Comparison of ENCODE assay signal across 14 cellular contexts in the genomic region with DNA sequence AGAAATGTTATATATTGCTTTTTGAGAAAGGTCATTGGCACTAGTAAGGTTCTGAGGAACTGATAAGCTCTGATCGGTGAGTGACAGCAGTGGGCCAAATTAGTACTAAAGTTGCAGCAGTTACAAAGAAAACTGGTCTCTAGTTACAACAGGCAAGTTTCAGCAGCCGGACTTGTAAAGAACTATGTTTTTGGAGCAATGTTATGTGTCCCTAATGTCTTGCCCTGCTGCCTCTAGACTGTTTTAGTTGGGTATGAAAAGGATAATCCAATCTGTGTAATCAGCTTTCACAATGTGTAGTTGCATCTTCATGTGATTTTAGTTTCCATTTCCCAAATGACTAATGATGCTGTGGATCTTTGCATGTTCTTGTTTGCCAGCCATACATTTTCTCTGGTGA.
DNase-seq lines count a peak whose midpoint lies in the region; ATAC-seq and TF ChIP-seq lines count a peak whose summit lies in the region.
"Had no signal": no experiment of that assay in that cellular context is flagged by ENCODE, and none has a peak within 500 bp of the region (broad histone marks: within the 10 kb centered on the region; RNA-seq: fewer than 3 reads in every experiment).

No MANE protein-coding gene starts in this region.

- intact Hi-C loops in lower leg skin (cut with DNase I; ENCODE audit: low total_unique reads): no loop called here

- no peaks in the 10 kb centered on the region for H3K36me3 ChIP-seq in H7 (replicated peaks; ENCODE audit: control insufficient read depth, insufficient read depth, low read length)
- H3K36me3 ChIP-seq: upper lobe of left lung had no signal

- WGBS in lower leg skin, 2 donors: 19 to 23% methylated on average over 2 of the region's 2 CpGs

- peak; percentile 79 for ATAC-seq in activated T-cell treated with anti-CD3 and anti-CD28 coated beads, Interleukin-2, amount 50 U/mL, for 4 hours
- ATAC-seq in HG03565 (IDR thresholded peaks at IDR 0.05; ENCODE audit: unreplicated experiment): peak; percentile 65
- ATAC-seq: Panc1 had no signal

- no peaks in the 10 kb centered on the region for H3K9me3 Mint-ChIP-seq in activated T-cell treated with anti-CD3 and anti-CD28 coated beads, Interleukin-2, amount 50 U/mL, for 4 hours

- no peak for DNase-seq in activated T-cell treated with anti-CD3 and anti-CD28 coated beads, Interleukin-2, amount 50 U/mL, for 4 hours
- no peak for DNase-seq in activated T-cell treated with anti-CD3 and anti-CD28 coated beads, Interleukin-2, amount 50 U/mL, for 1 hour
- DNase-seq in HCEC 1CT: peak; percentile 27
- peak; percentile 2 for DNase-seq in left kidney (ENCODE audit: low read depth, low spot score)
- DNase-seq in lower leg skin (ENCODE audit: low spot score in 2 of 2): no peak
- no peak for DNase-seq in GF-D8 (lab: John Stamatoyannopoulos, UW)
- DNase-seq in H7: no peak
- DNase-seq: effector CD4-positive, alpha-beta T cell; head of caudate nucleus; NCI-H1417 treated with DMSO at 0.1 percent for 48 hours; upper lobe of left lung had no signal

- no peak for TF ChIP-seq POLR2A in lower leg skin (IDR thresholded peaks at IDR 0.05)

- H3K27me3 ChIP-seq in H7 (ENCODE audit: control insufficient read depth, insufficient read depth, low read length): no peaks in the 10 kb centered on the region
- H3K27me3 ChIP-seq: upper lobe of left lung had no signal

- H3K36me3 Mint-ChIP-seq in activated T-cell treated with anti-CD3 and anti-CD28 coated beads, Interleukin-2, amount 50 U/mL, for 4 hours (ENCODE audit: insufficient read depth): no peaks in the 10 kb centered on the region

- H3K4me3 ChIP-seq in lower leg skin (ENCODE audit: low read depth, poor library complexity, severe bottlenecking): no peak overlapping the region
- no peak overlapping the region for H3K4me3 ChIP-seq in H7 (ENCODE audit: insufficient read depth, low read depth, low read length)
- H3K4me3 ChIP-seq: lung, upper lobe of left lung had no signal

- no peaks in the 10 kb centered on the region for H3K27me3 Mint-ChIP-seq in activated T-cell treated with anti-CD3 and anti-CD28 coated beads, Interleukin-2, amount 50 U/mL, for 4 hours (ENCODE audit: low read depth)

- no peak for TF ChIP-seq CTCF in lower leg skin (IDR thresholded peaks at IDR 0.05)

- peak overlapping the region; percentile 22 for H3K4me3 Mint-ChIP-seq in activated T-cell treated with anti-CD3 and anti-CD28 coated beads, Interleukin-2, amount 50 U/mL, for 4 hours

- peaks cover 75% of the 10 kb centered on the region for H3K4me1 Mint-ChIP-seq in activated T-cell treated with anti-CD3 and anti-CD28 coated beads, Interleukin-2, amount 50 U/mL, for 4 hours (ENCODE audit: low read depth)

Comparison
In these comparisons a context has a peak if more than half of its experiments do, and no peak if none do; other contexts are left out.
1. DNase-seq: peak in HCEC 1CT (single experiment) and left kidney (single experiment); none in activated T-cell treated with anti-CD3 and anti-CD28 coated beads, Interleukin-2, amount 50 U/mL, for 4 hours (single experiment), activated T-cell treated with anti-CD3 and anti-CD28 coated beads, Interleukin-2, amount 50 U/mL, for 1 hour (single experiment), lower leg skin (0 of 2), GF-D8 (single experiment) and H7 (single experiment).